In genomic region chr2:87852864-87853497, GRCh38 we compare ENCODE assay signal across 8 cellular contexts. TPM values are rescaled to one million over a fixed set of nuclear protein-coding genes. Genes with fewer than 3 reads are reported as not detected.
DNase-seq lines count a peak whose midpoint lies in the region; ATAC-seq, FAIRE-seq and TF ChIP-seq lines count a peak whose summit lies in the region.
"Not testable (repeated sequence)": the region's sequence is repeated elsewhere in the genome, so short reads cannot be mapped to it uniquely, and the experiment has no call there.

No MANE protein-coding gene starts in this region.

- not testable (repeated sequence) for H3K9me3 ChIP-seq in Karpas-422 (ENCODE audit: low read length); GM12878 (replicated peaks; ENCODE audit: control insufficient read depth, insufficient read depth, low read length); naive thymus-derived CD4-positive, alpha-beta T cell (ENCODE audit: control insufficient read depth in 2 of 3, low read length in 3 of 3); upper lobe of right lung

- SMC1A ChIA-PET in GM12878 (lab: Charles Lee; ENCODE audit: uncharacterized antibody, unreplicated experiment): not testable (repeated sequence)

- not testable (repeated sequence) for H3K36me3 ChIP-seq in Karpas-422 (ENCODE audit: insufficient read depth, low read length); GM12878 (ENCODE audit: control insufficient read depth in 2 of 2, insufficient read depth in 2 of 2, low read length in 1 of 2); naive thymus-derived CD4-positive, alpha-beta T cell (ENCODE audit: control insufficient read depth in 2 of 3, insufficient read depth in 3 of 3, low read length in 3 of 3); upper lobe of right lung

- not testable (repeated sequence) for H4K20me1 ChIP-seq in Karpas-422 (ENCODE audit: insufficient read depth, low read depth, low read length); GM12878 (ENCODE audit: control insufficient read depth, insufficient read depth)

- not testable (repeated sequence) for H3K4me1 ChIP-seq in Karpas-422 (ENCODE audit: low read length); GM12878 (ENCODE audit: control insufficient read depth, insufficient read depth, low read length); naive thymus-derived CD4-positive, alpha-beta T cell (ENCODE audit: control insufficient read depth in 2 of 2, insufficient read depth in 2 of 2, low read length in 2 of 2); upper lobe of right lung

- not testable (repeated sequence) for H3K4me2 ChIP-seq in Karpas-422 (ENCODE audit: low read depth, low read length, poor library complexity, severe bottlenecking); GM12878 (ENCODE audit: control insufficient read depth, insufficient read depth)

- H3K27me3 ChIP-seq in Karpas-422 (ENCODE audit: low read length); GM12878 (replicated peaks in 1 of 2; ENCODE audit: control insufficient read depth in 2 of 2, insufficient read depth in 2 of 2, low read length in 1 of 2); naive thymus-derived CD4-positive, alpha-beta T cell (ENCODE audit: control insufficient read depth in 2 of 2, insufficient read depth in 2 of 2, low read length in 2 of 2); upper lobe of right lung: not testable (repeated sequence)

- not testable (repeated sequence) for H3K79me2 ChIP-seq in Karpas-422 (ENCODE audit: low read length); GM12878 (ENCODE audit: control insufficient read depth, insufficient read depth, low read length)

- H3K27ac ChIP-seq in Karpas-422 (ENCODE audit: low read length): peak overlapping the region; percentile 37
- H3K27ac ChIP-seq in GM12878 (ENCODE audit: control insufficient read depth, insufficient read depth); naive thymus-derived CD4-positive, alpha-beta T cell (ENCODE audit: low read depth, low read length); upper lobe of right lung: not testable (repeated sequence)

- in situ Hi-C loops in GM12878 (cut with MboI): not testable (repeated sequence)

- BruUV-seq in GM12878 (replicated peaks; lab: Mats Ljungman, UMichigan): not testable (repeated sequence)

- ATAC-seq in GM18870 (IDR thresholded peaks at IDR 0.05; ENCODE audit: unreplicated experiment) (peak; percentile 98), GM21786 (IDR thresholded peaks at IDR 0.05; ENCODE audit: unreplicated experiment) (peak; percentile 96), HG03108 (IDR thresholded peaks at IDR 0.05; ENCODE audit: unreplicated experiment) (peak; percentile 63), GM12878 (peak; percentile 97), upper lobe of right lung (peak; percentile 73)
- ATAC-seq in naive thymus-derived CD4-positive, alpha-beta T cell: peak; percentile 74

- RAD21 ChIA-PET in GM12878 (lab: Charles Lee; ENCODE audit: unreplicated experiment): not testable (repeated sequence)

- DNase-seq in Karpas-422: peak; percentile 33
- peak; percentile 21 for DNase-seq in activated CD4-positive, alpha-beta memory T cell treated with anti-CD3 and anti-CD28 coated beads, Interleukin-2, amount 10 ng/mL, durations not matched to agents 7 days and 5 days
- not testable (repeated sequence) for DNase-seq in GM12878 (ENCODE audit: low read depth, low spot score); upper lobe of right lung
- peak in 1 of 9 donors; percentile 28 for DNase-seq in naive thymus-derived CD4-positive, alpha-beta T cell

- not testable (repeated sequence) for H3K4me1 Mint-ChIP-seq in activated CD4-positive, alpha-beta memory T cell treated with anti-CD3 and anti-CD28 coated beads, Interleukin-2, amount 10 ng/mL, durations not matched to agents 7 days and 5 days; naive thymus-derived CD4-positive, alpha-beta T cell

- H3K9me2 ChIP-seq in Karpas-422 (replicated peaks; ENCODE audit: insufficient read depth, low read length): not testable (repeated sequence)

- H3K9me3 Mint-ChIP-seq in activated CD4-positive, alpha-beta memory T cell treated with anti-CD3 and anti-CD28 coated beads, Interleukin-2, amount 10 ng/mL, durations not matched to agents 7 days and 5 days; naive thymus-derived CD4-positive, alpha-beta T cell: not testable (repeated sequence)

- POLR2A ChIA-PET in activated CD4-positive, alpha-beta memory T cell treated with anti-CD3 and anti-CD28 coated beads, Interleukin-2, amount 10 ng/mL, durations not matched to agents 7 days and 5 days (lab: Charles Lee); GM12878 (lab: Charles Lee); naive thymus-derived CD4-positive, alpha-beta T cell (lab: Charles Lee): not testable (repeated sequence)

- not testable (repeated sequence) for TF ChIP-seq RAD21 in GM12878 (IDR thresholded peaks at IDR 0.05; ENCODE audit: insufficient read depth, low read depth, low read length)

- not testable (repeated sequence) for TF ChIP-seq POLR2A in GM12878 (IDR thresholded peaks at IDR 0.05; ENCODE audit: low read depth, low read length)

- intact Hi-C loops in GM12878 (cut with micrococcal nuclease; ENCODE audit: unreplicated experiment); naive thymus-derived CD4-positive, alpha-beta T cell (cut with micrococcal nuclease); upper lobe of right lung (cut with DNase I): not testable (repeated sequence)

- not testable (repeated sequence) for TF ChIP-seq EP300 in GM12878 (IDR thresholded peaks at IDR 0.05; ENCODE audit: borderline replicate concordance in 1 of 2, control insufficient read depth in 1 of 2, low read depth in 2 of 2, low read length in 2 of 2)

- WGBS in GM12878 (ENCODE audit: insufficient coverage, insufficient replicate concordance, low lambda C conversion rate, missing lambda C conversion rate): 57% methylated on average over 5 of the region's 5 CpGs

- TF ChIP-seq CTCF in GM12878 (IDR thresholded peaks at IDR 0.05 in 2 of 3, conservative IDR thresholded peaks at IDR 0.05 in 1 of 3; ENCODE audit: control insufficient read depth in 2 of 3, extremely low read depth in 1 of 3, insufficient read depth in 1 of 3, low read depth in 3 of 3, low read length in 3 of 3); upper lobe of right lung (IDR thresholded peaks at IDR 0.05): not testable (repeated sequence)

- not testable (repeated sequence) for H3K9ac ChIP-seq in Karpas-422 (ENCODE audit: low read length); GM12878 (ENCODE audit: control insufficient read depth, insufficient read depth, low read length)

- H3K36me3 Mint-ChIP-seq in activated CD4-positive, alpha-beta memory T cell treated with anti-CD3 and anti-CD28 coated beads, Interleukin-2, amount 10 ng/mL, durations not matched to agents 7 days and 5 days (ENCODE audit: low read depth); naive thymus-derived CD4-positive, alpha-beta T cell: not testable (repeated sequence)

- H3K4me3 ChIP-seq in Karpas-422 (ENCODE audit: low read length); GM12878; naive thymus-derived CD4-positive, alpha-beta T cell (ENCODE audit: low read length); upper lobe of right lung: not testable (repeated sequence)

- CTCF ChIA-PET in activated CD4-positive, alpha-beta memory T cell treated with anti-CD3 and anti-CD28 coated beads, Interleukin-2, amount 10 ng/mL, durations not matched to agents 7 days and 5 days (lab: Charles Lee); GM12878 (lab: Yijun Ruan, JAX); naive thymus-derived CD4-positive, alpha-beta T cell (lab: Charles Lee): not testable (repeated sequence)

- not testable (repeated sequence) for FAIRE-seq in GM12878 (lab: Jason Lieb, UNC)

- H2AFZ ChIP-seq in Karpas-422 (ENCODE audit: low read length); GM12878 (ENCODE audit: control insufficient read depth, low read depth, low read length): not testable (repeated sequence)

- not testable (repeated sequence) for H3K27ac Mint-ChIP-seq in activated CD4-positive, alpha-beta memory T cell treated with anti-CD3 and anti-CD28 coated beads, Interleukin-2, amount 10 ng/mL, durations not matched to agents 7 days and 5 days
- peak overlapping the region in 1 of 9 donors; percentile 42 for H3K27ac Mint-ChIP-seq in naive thymus-derived CD4-positive, alpha-beta T cell

- H3K4me3 Mint-ChIP-seq in activated CD4-positive, alpha-beta memory T cell treated with anti-CD3 and anti-CD28 coated beads, Interleukin-2, amount 10 ng/mL, durations not matched to agents 7 days and 5 days; naive thymus-derived CD4-positive, alpha-beta T cell: not testable (repeated sequence)

- H3K27me3 Mint-ChIP-seq in activated CD4-positive, alpha-beta memory T cell treated with anti-CD3 and anti-CD28 coated beads, Interleukin-2, amount 10 ng/mL, durations not matched to agents 7 days and 5 days; naive thymus-derived CD4-positive, alpha-beta T cell: not testable (repeated sequence)

RNA-seq across cellular contexts. Expression of gene RGPD2, which starts 27.4 kb away (rescaled TPM):
- not detected in 2 replicates for total RNA-seq in Karpas-422 (2014; rRNA removed; shearing (Covaris generic); ENCODE audit: low replicate concordance)
- total RNA-seq in activated CD4-positive, alpha-beta memory T cell treated with anti-CD3 and anti-CD28 coated beads, Interleukin-2, amount 10 ng/mL, durations not matched to agents 7 days and 5 days: 1 to 10 TPM; 1.4 to 1.7 TPM
- total RNA-seq in GM12878 (2013; cell fraction: nucleolus; rRNA removed): 1.0 and 3.2 TPM in 2 replicates
- 1.4 TPM in 1 of 2 replicates, not detected in the other for total RNA-seq in GM12878 (2014; rRNA removed)
- total RNA-seq in GM12878 (2014; rRNA removed; fragmentation: Illumina TruSeq; extraction: Trizol): 0.58 and 0.83 TPM in 2 replicates
- 0.13 TPM in 1 of 2 replicates, not detected in the other for total RNA-seq in GM12878 (2021)
- 0.12 TPM for polyA plus RNA-seq in GM12878 (2011; ENCODE audit: low read depth)
- polyA plus RNA-seq in GM12878 (2011; rRNA removed): 0.53 and 0.72 TPM in 2 replicates
- 0.13 TPM in 1 of 2 replicates, not detected in the other for polyA plus RNA-seq in GM12878 (2011; cell fraction: cytosol; rRNA removed)
- 0.56 and 0.73 TPM in 2 replicates for polyA plus RNA-seq in GM12878 (2011; cell fraction: nucleus; rRNA removed)
- not detected in 2 replicates for polyA plus RNA-seq in GM12878 (2012)
- not detected in 2 replicates for polyA plus RNA-seq in GM12878 (2014; fragmentation: Illumina TruSeq; extraction: Trizol)
- polyA plus RNA-seq in GM12878 (2014; fragmentation: Nextera tagmentation; extraction: Ambion mirVana): under 1 TPM; 0.18 to 0.20 TPM
- polyA plus RNA-seq in GM12878 (2014; rRNA removed): 0.22 and 0.38 TPM in 2 replicates
- 1 to 10 TPM in 1 of 2 experiments, under 1 TPM in 1; 0.55 to 1.1 TPM for polyA plus RNA-seq in GM12878 (2016; fragmentation: Nextera tagmentation; extraction: Ambion mirVana)
- polyA minus RNA-seq in GM12878 (2011; rRNA and poly(A)+ RNA removed): 0.80 TPM in 1 of 2 replicates, not detected in the other
- polyA minus RNA-seq in GM12878 (2011; cell fraction: cytosol; rRNA and poly(A)+ RNA removed): not detected in 2 replicates
- polyA minus RNA-seq in GM12878 (2011; cell fraction: nucleus; rRNA and poly(A)+ RNA removed): not detected in 2 replicates
- 1 to 10 TPM; 1.1 to 7.7 (median 5.3) TPM for total RNA-seq in naive thymus-derived CD4-positive, alpha-beta T cell
- 1 to 10 TPM; 3.4 to 6.0 TPM for polyA plus RNA-seq in naive thymus-derived CD4-positive, alpha-beta T cell
- total RNA-seq in upper lobe of right lung: 3.5 TPM
